ENCODE assay signal across 8 cellular contexts in genomic region chr2:123652320-123652719, GRCh38.
"Had no signal": no experiment of that assay in that cellular context is flagged by ENCODE, and none has a peak within 500 bp of the region (broad histone marks: within the 10 kb centered on the region; RNA-seq: fewer than 3 reads in every experiment).

No MANE protein-coding gene starts in this region.

- DNase-seq: IMR-90, KBM-7, KG1 had no signal

- ATAC-seq: HepG2, K562 had no signal

- H3K4me1 Mint-ChIP-seq: IgD-negative memory B cell had no signal

- H3K27ac ChIP-seq: HL-60 had no signal

- H3K36me3 Mint-ChIP-seq: IgD-negative memory B cell had no signal

- H3K4me3 Mint-ChIP-seq: IgD-negative memory B cell had no signal

- H3K27ac Mint-ChIP-seq: IgD-negative memory B cell had no signal

- FAIRE-seq: HepG2, HTR-8/SVneo, K562 had no signal

- H3K4me3 ChIP-seq: K562 had no signal

- H3K27me3 Mint-ChIP-seq: IgD-negative memory B cell had no signal
